Comparison of ENCODE assay signal across 20 cellular contexts in genomic region chr6:40543776-40544175, GRCh38. TPM values are rescaled to one million over a fixed set of nuclear protein-coding genes. Genes with fewer than 3 reads are reported as not detected.
"Had no signal": no experiment of that assay in that cellular context is flagged by ENCODE, and none has a peak within 500 bp of the region (broad histone marks: within the 10 kb centered on the region; RNA-seq: fewer than 3 reads in every experiment).

No MANE protein-coding gene starts in this region.

- H3K4me1 Mint-ChIP-seq: activated CD8-positive, alpha-beta memory T cell treated with anti-CD3 and anti-CD28 coated beads, Interleukin-2, amount 10 ng/mL, durations not matched to agents 7 days and 5 days; activated naive CD4-positive, alpha-beta T cell treated with anti-CD3 and anti-CD28 coated beads, Interleukin-2, amount 50 U/mL, for 24 hours; stimulated activated naive B cell treated with anti-CD40 and anti-IgM and Interleukin-4, amounts not matched to agents 10 μg/mL and 1 μg/mL and 100 μg/mL, for 72 hours; T-cell had no signal

- H3K27me3 Mint-ChIP-seq: activated CD8-positive, alpha-beta memory T cell treated with anti-CD3 and anti-CD28 coated beads, Interleukin-2, amount 10 ng/mL, durations not matched to agents 7 days and 5 days; activated naive CD4-positive, alpha-beta T cell treated with anti-CD3 and anti-CD28 coated beads, Interleukin-2, amount 50 U/mL, for 24 hours; stimulated activated naive B cell treated with anti-CD40 and anti-IgM and Interleukin-4, amounts not matched to agents 10 μg/mL and 1 μg/mL and 100 μg/mL, for 72 hours had no signal

- H3K27me3 ChIP-seq: colonic mucosa, vagina had no signal

- H3K4me3 Mint-ChIP-seq: activated CD8-positive, alpha-beta memory T cell treated with anti-CD3 and anti-CD28 coated beads, Interleukin-2, amount 10 ng/mL, durations not matched to agents 7 days and 5 days; activated naive CD4-positive, alpha-beta T cell treated with anti-CD3 and anti-CD28 coated beads, Interleukin-2, amount 50 U/mL, for 24 hours; activated T-cell treated with anti-CD3 and anti-CD28 coated beads, Interleukin-2, amount 50 U/mL, for 4 hours; stimulated activated naive B cell treated with anti-CD40 and anti-IgM and Interleukin-4, amounts not matched to agents 10 μg/mL and 1 μg/mL and 100 μg/mL, for 72 hours; T-cell had no signal

- FAIRE-seq: frontal cortex had no signal

- DNase-seq: activated CD4-positive, alpha-beta T cell treated with anti-CD3 and anti-CD28 coated beads, Interleukin-2, amount 50 U/mL, for 48 hours; activated CD8-positive, alpha-beta memory T cell treated with anti-CD3 and anti-CD28 coated beads, Interleukin-2, amount 10 ng/mL, durations not matched to agents 7 days and 5 days; activated effector memory CD4-positive, alpha-beta T cell treated with Interleukin-2 at 50 U/mL for 16 hours; activated T-cell treated with anti-CD3 and anti-CD28 coated beads, Interleukin-2, amount 50 U/mL, for 4 hours; central memory CD4-positive, alpha-beta T cell; colonic mucosa; head of caudate nucleus; stimulated activated CD4-positive, alpha-beta T cell treated with anti-CD3 and anti-CD28 coated beads, Interleukin-15, amount 100 ng/mL, for 24 hours; stimulated activated CD4-positive, alpha-beta T cell treated with anti-CD3 and anti-CD28 coated beads, Interleukin-4, amount 100 ng/mL, for 1 hour; stimulated activated naive B cell treated with anti-CD40 and anti-IgM and Interleukin-4, amounts not matched to agents 10 μg/mL and 1 μg/mL and 100 μg/mL, for 72 hours; T-cell; T-helper 9 cell; tibial artery had no signal

- H3K9me3 ChIP-seq: colonic mucosa, neutrophil, tibial artery, vagina had no signal

- H3K36me3 ChIP-seq: colonic mucosa, neutrophil, tibial artery, vagina had no signal

- H3K27ac ChIP-seq: colonic mucosa, neutrophil, tibial artery, vagina had no signal

- H3K36me3 Mint-ChIP-seq: activated CD8-positive, alpha-beta memory T cell treated with anti-CD3 and anti-CD28 coated beads, Interleukin-2, amount 10 ng/mL, durations not matched to agents 7 days and 5 days; activated naive CD4-positive, alpha-beta T cell treated with anti-CD3 and anti-CD28 coated beads, Interleukin-2, amount 50 U/mL, for 24 hours; stimulated activated naive B cell treated with anti-CD40 and anti-IgM and Interleukin-4, amounts not matched to agents 10 μg/mL and 1 μg/mL and 100 μg/mL, for 72 hours; T-cell had no signal

- H3K4me1 ChIP-seq: colonic mucosa, tibial artery, vagina had no signal

- H3K27ac Mint-ChIP-seq: activated CD8-positive, alpha-beta memory T cell treated with anti-CD3 and anti-CD28 coated beads, Interleukin-2, amount 10 ng/mL, durations not matched to agents 7 days and 5 days; activated naive CD4-positive, alpha-beta T cell treated with anti-CD3 and anti-CD28 coated beads, Interleukin-2, amount 50 U/mL, for 24 hours; stimulated activated naive B cell treated with anti-CD40 and anti-IgM and Interleukin-4, amounts not matched to agents 10 μg/mL and 1 μg/mL and 100 μg/mL, for 72 hours; T-cell had no signal

- ATAC-seq: activated CD8-positive, alpha-beta memory T cell treated with anti-CD3 and anti-CD28 coated beads, Interleukin-2, amount 10 ng/mL, durations not matched to agents 7 days and 5 days; activated T-cell treated with anti-CD3 and anti-CD28 coated beads, Interleukin-2, amount 50 U/mL, for 4 hours; stimulated activated naive B cell treated with anti-CD40 and anti-IgM and Interleukin-4, amounts not matched to agents 10 μg/mL and 1 μg/mL and 100 μg/mL, for 72 hours; T-cell had no signal

- H3K4me3 ChIP-seq: colonic mucosa, lung, tibial artery, vagina had no signal

- H3K9me3 Mint-ChIP-seq: activated naive CD4-positive, alpha-beta T cell treated with anti-CD3 and anti-CD28 coated beads, Interleukin-2, amount 50 U/mL, for 24 hours; activated T-cell treated with anti-CD3 and anti-CD28 coated beads, Interleukin-2, amount 50 U/mL, for 4 hours; stimulated activated naive B cell treated with anti-CD40 and anti-IgM and Interleukin-4, amounts not matched to agents 10 μg/mL and 1 μg/mL and 100 μg/mL, for 72 hours; T-cell had no signal

RNA-seq across cellular contexts. Expression of gene LRFN2, which starts 43.4 kb away (rescaled TPM):
- total RNA-seq: activated CD8-positive, alpha-beta memory T cell treated with anti-CD3 and anti-CD28 coated beads, Interleukin-2, amount 10 ng/mL, durations not matched to agents 7 days and 5 days; activated T-cell treated with anti-CD3 and anti-CD28 coated beads, Interleukin-2, amount 50 U/mL, for 4 hours; fibroblast of lung; skeletal muscle tissue; vagina had no signal
- polyA plus RNA-seq: fibroblast of lung had no signal
